Comparison of ENCODE assay signal across 18 cellular contexts in genomic region chr1:59478822-59479221, GRCh38.
DNase-seq lines count a peak whose midpoint lies in the region; ATAC-seq, FAIRE-seq and TF ChIP-seq lines count a peak whose summit lies in the region.
"Had no signal": no experiment of that assay in that cellular context is flagged by ENCODE, and none has a peak within 500 bp of the region (broad histone marks: within the 10 kb centered on the region; RNA-seq: fewer than 3 reads in every experiment).

No MANE protein-coding gene starts in this region.

- CTCF ChIA-PET in HepG2 (lab: Yijun Ruan, JAX; ENCODE audit: low intra/inter-chr PET ratio, low total read pairs) = no interaction called here

- FAIRE-seq in HepG2 (lab: Jason Lieb, UNC) = no peak
- peak; percentile 23 for FAIRE-seq in astrocyte (lab: Jason Lieb, UNC)
- FAIRE-seq: GM12891, GM18507 had no signal

- TF ChIP-seq RAD21 in liver (IDR thresholded peaks at IDR 0.05) (no peak), HepG2 (CRISPR knock-in tag; IDR thresholded peaks at IDR 0.05) (no peak)

- H3K36me3 ChIP-seq in heart right ventricle = no peaks in the 10 kb centered on the region
- peaks cover 0 to 4% (median 0%) of the 10 kb centered on the region in 4 donors for H3K36me3 ChIP-seq in liver (ENCODE audit: control insufficient read depth in 4 of 4, insufficient read depth in 3 of 4, low read depth in 1 of 4, low read length in 3 of 4)
- H3K36me3 ChIP-seq in HepG2 (replicated peaks in 1 of 2; ENCODE audit: control insufficient read depth in 1 of 2, insufficient read depth in 2 of 2, low read length in 2 of 2) = no peaks in the 10 kb centered on the region; a peak in 1 of 5 replicates
- no peaks in the 10 kb centered on the region for H3K36me3 ChIP-seq in astrocyte (ENCODE audit: insufficient read depth, low read length)

- peaks cover 24% of the 10 kb centered on the region for H3K4me1 Mint-ChIP-seq in astrocyte (ENCODE audit: low read depth, unreplicated experiment)
- H3K4me1 Mint-ChIP-seq: CD4-positive, alpha-beta memory T cell; GM23338 had no signal

- no peaks in the 10 kb centered on the region for H3K9me3 Mint-ChIP-seq in astrocyte (ENCODE audit: unreplicated experiment)
- H3K9me3 Mint-ChIP-seq: CD4-positive, alpha-beta memory T cell; GM23338; H9 had no signal

- H3K4me2 ChIP-seq in HepG2 (ENCODE audit: low read depth, low read length) (no peak overlapping the region), astrocyte (ENCODE audit: low read length) (no peak overlapping the region)
- H3K4me2 ChIP-seq: GM23338 had no signal

- no peak overlapping the region for H3K4me3 ChIP-seq in heart right ventricle
- H3K4me3 ChIP-seq in right cardiac atrium (ENCODE audit: low read length) = no peak overlapping the region
- no peak overlapping the region for H3K4me3 ChIP-seq in liver (ENCODE audit: low read depth in 1 of 3, low read length in 3 of 3)
- H3K4me3 ChIP-seq in HepG2 (replicated peaks in 1 of 3; ENCODE audit: insufficient read depth in 1 of 3, low read depth in 2 of 3, low read length in 3 of 3) = no peak overlapping the region
- no peak overlapping the region for H3K4me3 ChIP-seq in astrocyte (ENCODE audit: insufficient read depth, low read depth, low read length)
- H3K4me3 ChIP-seq: GM23338 had no signal

- peaks cover 0 to 27% (median 8%) of the 10 kb centered on the region in 9 donors for H3K4me1 ChIP-seq in heart right ventricle
- H3K4me1 ChIP-seq in right cardiac atrium (ENCODE audit: control insufficient read depth, insufficient read depth, low read length) = no peaks in the 10 kb centered on the region
- peaks cover 0 to 28% (median 19%) of the 10 kb centered on the region in 4 donors for H3K4me1 ChIP-seq in liver (ENCODE audit: control insufficient read depth in 4 of 4, insufficient read depth in 4 of 4, low read length in 3 of 4)
- H3K4me1 ChIP-seq in HepG2 (ENCODE audit: insufficient read depth, low read length) = peaks cover 25% of the 10 kb centered on the region
- H3K4me1 ChIP-seq in astrocyte (ENCODE audit: insufficient read depth, low read length) = peaks cover 5% of the 10 kb centered on the region

- no peaks in the 10 kb centered on the region for H3K36me3 Mint-ChIP-seq in astrocyte (ENCODE audit: low read depth, unreplicated experiment)
- H3K36me3 Mint-ChIP-seq: CD4-positive, alpha-beta memory T cell had no signal

- H3K27ac Mint-ChIP-seq in astrocyte (ENCODE audit: unreplicated experiment) = no peak overlapping the region
- H3K27ac Mint-ChIP-seq: CD4-positive, alpha-beta memory T cell; GM23338; H9 had no signal

- TF ChIP-seq EP300 in HepG2 (IDR thresholded peaks at IDR 0.05; ENCODE audit: low read depth in 2 of 2, low read length in 2 of 2) (no peak), HepG2 (CRISPR knock-in tag; IDR thresholded peaks at IDR 0.05; ENCODE audit: borderline replicate concordance) (no peak)

- WGBS in heart right ventricle, 2 donors = 43 to 58% methylated on average over 2 of the region's 2 CpGs
- 42% methylated on average over 2 of the region's 2 CpGs for WGBS in right cardiac atrium
- 77% methylated on average over 2 of the region's 2 CpGs for WGBS in liver
- 89% methylated on average over 2 of the region's 2 CpGs for WGBS in HepG2 (ENCODE audit: low lambda C conversion rate)

- H3K9me3 ChIP-seq in heart right ventricle (no peaks in the 10 kb centered on the region), right cardiac atrium (ENCODE audit: control insufficient read depth, low read length) (no peaks in the 10 kb centered on the region), liver (ENCODE audit: control insufficient read depth in 4 of 4, low read length in 3 of 4) (no peaks in the 10 kb centered on the region), HepG2 (ENCODE audit: low read length) (no peaks in the 10 kb centered on the region), astrocyte (ENCODE audit: insufficient read depth, low read depth, low read length) (no peaks in the 10 kb centered on the region)

- in situ Hi-C loops in HepG2 (cut with HindIII; ENCODE audit: extremely low pct_ligation_motif_present, low pct_unique_long_range_greater_than_20kb) = no loop called here

- ATAC-seq in heart right ventricle (peak in 6 of 8 donors; percentile 34 to 89 (median 73)), right cardiac atrium (no peak), HepG2 (no peak)
- ATAC-seq: GM23338, HCT116 had no signal

- H4K20me1 ChIP-seq in HepG2 (ENCODE audit: insufficient read depth, low read length) (no peaks in the 10 kb centered on the region), astrocyte (ENCODE audit: insufficient read depth, low read length) (no peaks in the 10 kb centered on the region)

- no peak overlapping the region for H3K4me3 Mint-ChIP-seq in astrocyte (ENCODE audit: unreplicated experiment)
- H3K4me3 Mint-ChIP-seq: CD4-positive, alpha-beta memory T cell; GM23338; H9 had no signal

- H3K9ac ChIP-seq in liver (ENCODE audit: low read depth in 1 of 2, low read length in 2 of 2) = no peak overlapping the region
- no peak overlapping the region for H3K9ac ChIP-seq in HepG2 (ENCODE audit: insufficient read depth, low read depth, low read length)
- H3K9ac ChIP-seq in astrocyte (ENCODE audit: low read length) = no peak overlapping the region

- no peak for TF ChIP-seq POLR2A in HepG2 (IDR thresholded peaks at IDR 0.05; ENCODE audit: insufficient read depth in 1 of 2, low read depth in 2 of 2, low read length in 2 of 2)

- H3K27ac ChIP-seq in heart right ventricle (no peak overlapping the region), right cardiac atrium (ENCODE audit: low read length) (no peak overlapping the region), liver (ENCODE audit: low read depth in 1 of 2, low read length in 2 of 2) (peak overlapping the region; percentile 58 to 78), HepG2 (ENCODE audit: extremely low read length, insufficient read depth, low read length) (no peak overlapping the region), astrocyte (ENCODE audit: low read depth, low read length) (no peak overlapping the region)

- H3K27me3 ChIP-seq in heart right ventricle = no peaks in the 10 kb centered on the region
- H3K27me3 ChIP-seq in right cardiac atrium (ENCODE audit: control insufficient read depth, insufficient read depth) = no peaks in the 10 kb centered on the region
- H3K27me3 ChIP-seq in liver (ENCODE audit: control insufficient read depth in 4 of 4, insufficient read depth in 4 of 4, low read length in 3 of 4) = no peaks in the 10 kb centered on the region
- H3K27me3 ChIP-seq in HepG2 (ENCODE audit: control insufficient read depth in 1 of 2, insufficient read depth in 2 of 2, low read length in 2 of 2) = no peaks in the 10 kb centered on the region
- no peaks in the 10 kb centered on the region for H3K27me3 ChIP-seq in astrocyte (ENCODE audit: insufficient read depth, low read length)

- H3K79me2 ChIP-seq in HepG2 (ENCODE audit: insufficient read depth, low read length) (no peaks in the 10 kb centered on the region), astrocyte (ENCODE audit: insufficient read depth, low read length) (no peaks in the 10 kb centered on the region)

- no TSS peak for BruUV-seq in HepG2 (replicated peaks; lab: Mats Ljungman, UMichigan)

- intact Hi-C loops in heart right ventricle (cut with DNase I) = no loop called here
- intact Hi-C loops in right cardiac atrium (cut with DNase I) = no loop called here
- intact Hi-C loops in HepG2 (cut with micrococcal nuclease; ENCODE audit: unreplicated experiment) = no loop called here

- no peak overlapping the region for H2AFZ ChIP-seq in HepG2 (ENCODE audit: low read length)
- H2AFZ ChIP-seq in astrocyte (ENCODE audit: low read depth, low read length) = no peak overlapping the region
- H2AFZ ChIP-seq: GM23338 had no signal

- POLR2A ChIA-PET in HepG2 (lab: Yijun Ruan, JAX) = no interaction called here

- TF ChIP-seq CTCF in heart right ventricle (IDR thresholded peaks at IDR 0.05) (no peak), liver (IDR thresholded peaks at IDR 0.05; ENCODE audit: low read depth, low read length, missing input control) (no peak), HepG2 (CRISPR knock-in tag; IDR thresholded peaks at IDR 0.05) (no peak), astrocyte (IDR thresholded peaks at IDR 0.05; ENCODE audit: insufficient read depth, low read depth, low read length) (no peak)

- H3K27me3 Mint-ChIP-seq in astrocyte (ENCODE audit: low read depth, unreplicated experiment) = no peaks in the 10 kb centered on the region
- H3K27me3 Mint-ChIP-seq: CD4-positive, alpha-beta memory T cell had no signal

- DNase-seq in heart right ventricle = no peak
- no peak for DNase-seq in right cardiac atrium
- DNase-seq in HepG2 (ENCODE audit: low spot score) = no peak
- DNase-seq in astrocyte (ENCODE audit: low read depth) = no peak
- DNase-seq in NOMO-1 (lab: John Stamatoyannopoulos, UW; ENCODE audit: unreplicated experiment in 2 of 2) = no peak
- DNase-seq: C1 segment of cervical spinal cord; Calu3; CD4-positive, alpha-beta memory T cell; COR-L47; DMS53; DMS79 treated with DMSO at 0.1 percent for 48 hours; GF-D8; H9 had no signal

TF ChIP-seq in liver, 16 proteins besides CTCF, POLR2A, EP300 and RAD21:
- no peak for TF ChIP-seq NR2F2 (IDR thresholded peaks at IDR 0.05)

Comparison
In these comparisons a context has a peak if more than half of its experiments do, and no peak if none do; other contexts are left out.
1. ATAC-seq: peak in heart right ventricle (6 of 8); none in right cardiac atrium (0 of 2) and HepG2 (single experiment).
2. H3K27ac ChIP-seq: peak in liver (2 of 2); none in heart right ventricle (0 of 10), right cardiac atrium (single experiment), HepG2 (single experiment) and astrocyte (single experiment).